8 cellular contexts compared by ENCODE assay signal in genomic region chr3:141913150-141913811, GRCh38. TPM values are rescaled to one million over a fixed set of nuclear protein-coding genes. Genes with fewer than 3 reads are reported as not detected.
DNase-seq lines count a peak whose midpoint lies in the region; ATAC-seq and TF ChIP-seq lines count a peak whose summit lies in the region.

No MANE protein-coding gene starts in this region.

- H3K4me3 Mint-ChIP-seq in activated B cell treated with CpG ODN at 0.5 μM for 24 hours, result no peak overlapping the region
- H3K4me3 Mint-ChIP-seq in natural killer cell treated with Interleukin-12 subunit alpha and Interleukin-12 subunit beta and Interleukin-15 and Interleukin-18, amount 100 ng/mL, for 72 hours, result no peak overlapping the region

- CTCF ChIA-PET in activated B cell treated with CpG ODN at 0.5 μM for 24 hours (lab: Charles Lee), result interaction anchor here (0.9 to 1.9 kb wide), 10 partner anchors 13 to 452 kb away, joined by 4 to 10 read pairs (median 5); no protein-coding TSS in a partner anchor

- H3K4me3 ChIP-seq in epithelial cell of proximal tubule (ENCODE audit: low read depth, low read length), result no peak overlapping the region

- peaks cover 54% of the 10 kb centered on the region for H3K36me3 Mint-ChIP-seq in activated B cell treated with CpG ODN at 0.5 μM for 24 hours (ENCODE audit: low read depth)
- peaks cover 30% of the 10 kb centered on the region for H3K36me3 Mint-ChIP-seq in natural killer cell treated with Interleukin-12 subunit alpha and Interleukin-12 subunit beta and Interleukin-15 and Interleukin-18, amount 100 ng/mL, for 72 hours

- ATAC-seq in GM21723 (IDR thresholded peaks at IDR 0.05; ENCODE audit: unreplicated experiment) (peak; percentile 81), activated B cell treated with CpG ODN at 0.5 μM for 24 hours (ENCODE audit: low read depth) (peak; percentile 58), GM21786 (IDR thresholded peaks at IDR 0.05; ENCODE audit: unreplicated experiment) (no peak)
- peak in 1 of 2 donors; percentile 66 for ATAC-seq in natural killer cell treated with Interleukin-12 subunit alpha and Interleukin-12 subunit beta and Interleukin-15 and Interleukin-18, amount 100 ng/mL, for 72 hours

- no peaks in the 10 kb centered on the region for H3K27me3 Mint-ChIP-seq in activated B cell treated with CpG ODN at 0.5 μM for 24 hours
- H3K27me3 Mint-ChIP-seq in natural killer cell treated with Interleukin-12 subunit alpha and Interleukin-12 subunit beta and Interleukin-15 and Interleukin-18, amount 100 ng/mL, for 72 hours, result no peaks in the 10 kb centered on the region

- H3K4me1 Mint-ChIP-seq in activated B cell treated with CpG ODN at 0.5 μM for 24 hours, result no peaks in the 10 kb centered on the region
- peaks cover 8 to 18% of the 10 kb centered on the region in 2 donors for H3K4me1 Mint-ChIP-seq in natural killer cell treated with Interleukin-12 subunit alpha and Interleukin-12 subunit beta and Interleukin-15 and Interleukin-18, amount 100 ng/mL, for 72 hours (ENCODE audit: low read depth in 2 of 2)

- POLR2A ChIA-PET in activated B cell treated with CpG ODN at 0.5 μM for 24 hours (lab: Charles Lee), result interaction anchor here (0.6 to 0.9 kb wide), 3 partner anchors 36 to 175 kb away, joined by 3 to 5 read pairs (median 4); partner anchors contain the start of genes ATP1B3 and RNF7

- TF ChIP-seq CTCF in activated B cell treated with CpG ODN at 0.5 μM for 24 hours (IDR thresholded peaks at IDR 0.05), result peak; percentile 48
- peak; percentile 79 for TF ChIP-seq CTCF in epithelial cell of proximal tubule (conservative IDR thresholded peaks at IDR 0.05; ENCODE audit: low read depth, low read length)

- DNase-seq in DMS114 treated with DMSO at 0.1 percent for 48 hours (lab: John Stamatoyannopoulos, UW; ENCODE audit: unreplicated experiment) (peak; percentile 43), NCI-H2107 (lab: John Stamatoyannopoulos, UW) (peak; percentile 18), activated B cell treated with CpG ODN at 0.5 μM for 24 hours (no peak), epithelial cell of proximal tubule (ENCODE audit: low read depth) (peak; percentile 10), T1000 (lab: John Stamatoyannopoulos, UW) (no peak)
- DNase-seq in natural killer cell treated with Interleukin-12 subunit alpha and Interleukin-12 subunit beta and Interleukin-15 and Interleukin-18, amount 100 ng/mL, for 72 hours (ENCODE audit: low spot score), result peak; percentile 63

- peaks cover 2% of the 10 kb centered on the region for H3K9me3 Mint-ChIP-seq in activated B cell treated with CpG ODN at 0.5 μM for 24 hours
- H3K9me3 Mint-ChIP-seq in natural killer cell treated with Interleukin-12 subunit alpha and Interleukin-12 subunit beta and Interleukin-15 and Interleukin-18, amount 100 ng/mL, for 72 hours, result peaks cover 3% of the 10 kb centered on the region

- no peak overlapping the region for H3K27ac Mint-ChIP-seq in activated B cell treated with CpG ODN at 0.5 μM for 24 hours
- no peak overlapping the region for H3K27ac Mint-ChIP-seq in natural killer cell treated with Interleukin-12 subunit alpha and Interleukin-12 subunit beta and Interleukin-15 and Interleukin-18, amount 100 ng/mL, for 72 hours

- intact Hi-C loops in activated B cell treated with CpG ODN at 0.5 μM for 24 hours (cut with micrococcal nuclease), result loop anchor here (1.0 to 2.0 kb wide), 6 partner anchors 36 to 610 kb away; partner anchors contain the start of genes ATP1B3 and RNF7

RNA-seq across cellular contexts. Expression of gene ATP1B3, which starts 36.8 kb away (rescaled TPM):
- 61.1 and 68.8 TPM in 2 replicates for total RNA-seq in activated B cell treated with CpG ODN at 0.5 μM for 24 hours
- 66.5 and 70.0 TPM in 2 replicates for total RNA-seq in epithelial cell of proximal tubule
- 100 to 1,000 TPM; 135 to 166 TPM for total RNA-seq in natural killer cell treated with Interleukin-12 subunit alpha and Interleukin-12 subunit beta and Interleukin-15 and Interleukin-18, amount 100 ng/mL, for 72 hours

Comparison
In these comparisons a context has a peak if more than half of its experiments do, and no peak if none do; other contexts are left out.
1. DNase-seq: peak in DMS114 treated with DMSO at 0.1 percent for 48 hours (single experiment), NCI-H2107 (single experiment), epithelial cell of proximal tubule (single experiment) and natural killer cell treated with Interleukin-12 subunit alpha and Interleukin-12 subunit beta and Interleukin-15 and Interleukin-18, amount 100 ng/mL, for 72 hours (single experiment); none in activated B cell treated with CpG ODN at 0.5 μM for 24 hours (single experiment) and T1000 (single experiment).